In genomic region chr4:122616910-122617596, GRCh38 we compare ENCODE assay signal across 35 cellular contexts. TPM values are rescaled to one million over a fixed set of nuclear protein-coding genes. Genes with fewer than 3 reads are reported as not detected.
DNase-seq lines count a peak whose midpoint lies in the region; ATAC-seq and TF ChIP-seq lines count a peak whose summit lies in the region.
"Had no signal": no experiment of that assay in that cellular context is flagged by ENCODE, and none has a peak within 500 bp of the region (broad histone marks: within the 10 kb centered on the region; RNA-seq: fewer than 3 reads in every experiment).

No MANE protein-coding gene starts in this region.

- H3K4me3 Mint-ChIP-seq in activated T-cell treated with anti-CD3 and anti-CD28 coated beads, Interleukin-2, amount 50 U/mL, for 72 hours: peak overlapping the region; percentile 81 to 84
- H3K4me3 Mint-ChIP-seq in GM23338: no peak overlapping the region
- H3K4me3 Mint-ChIP-seq in activated CD4-positive, alpha-beta memory T cell treated with anti-CD3 and anti-CD28 coated beads for 36 hours: peak overlapping the region; percentile 76

- CTCF ChIA-PET in activated CD4-positive, alpha-beta memory T cell treated with anti-CD3 and anti-CD28 coated beads for 36 hours (lab: Charles Lee): interaction anchor here (1.0 to 2.2 kb wide), 8 partner anchors 13 to 96 kb away, joined by 3 to 9 read pairs (median 6); no protein-coding TSS in a partner anchor

- no peaks in the 10 kb centered on the region for H3F3A ChIP-seq in GM23338 (replicated peaks; ENCODE audit: low read depth)

- H3K79me2 ChIP-seq in GM23338 (replicated peaks; ENCODE audit: insufficient read depth) (no peaks in the 10 kb centered on the region), osteoblast (ENCODE audit: insufficient read depth, low read length) (no peaks in the 10 kb centered on the region)

- H2AFZ ChIP-seq in GM23338 (no peak overlapping the region), osteoblast (ENCODE audit: low read length) (peak overlapping the region; percentile 8)

- H3K4me2 ChIP-seq in GM23338 (peak overlapping the region; percentile 37; the same call in 1 of the 2 replicates), osteoblast (ENCODE audit: insufficient read depth, low read length) (no peak overlapping the region)
- H3K4me2 ChIP-seq: BLaER1 had no signal

- H3K27ac ChIP-seq in GM23338 (ENCODE audit: low read depth): no peak overlapping the region
- no peak overlapping the region for H3K27ac ChIP-seq in osteoblast (ENCODE audit: low read depth, low read length)
- H3K27ac ChIP-seq: BLaER1, colonic mucosa, epithelial cell of prostate, SJSA1, upper lobe of right lung had no signal

- peaks cover 61% of the 10 kb centered on the region for H3K4me1 Mint-ChIP-seq in activated T-cell treated with anti-CD3 and anti-CD28 coated beads, Interleukin-2, amount 50 U/mL, for 72 hours (ENCODE audit: low read depth)
- H3K4me1 Mint-ChIP-seq in GM23338: peaks cover 12% of the 10 kb centered on the region
- peaks cover 63% of the 10 kb centered on the region for H3K4me1 Mint-ChIP-seq in activated CD4-positive, alpha-beta memory T cell treated with anti-CD3 and anti-CD28 coated beads for 36 hours (ENCODE audit: low read depth)

- peak overlapping the region; percentile 61 for H3K27ac Mint-ChIP-seq in activated T-cell treated with anti-CD3 and anti-CD28 coated beads, Interleukin-2, amount 50 U/mL, for 72 hours
- H3K27ac Mint-ChIP-seq in GM23338: no peak overlapping the region
- H3K27ac Mint-ChIP-seq in activated CD4-positive, alpha-beta memory T cell treated with anti-CD3 and anti-CD28 coated beads for 36 hours: peak overlapping the region; percentile 87

- no peaks in the 10 kb centered on the region for H3K9me3 ChIP-seq in osteoblast (ENCODE audit: low read depth, low read length)
- H3K9me3 ChIP-seq: BLaER1, colonic mucosa, SJSA1, upper lobe of right lung had no signal

- peaks cover 27% of the 10 kb centered on the region for H3K4me1 ChIP-seq in GM23338 (ENCODE audit: insufficient read depth)
- no peaks in the 10 kb centered on the region for H3K4me1 ChIP-seq in osteoblast (ENCODE audit: insufficient read depth, low read length)
- H3K4me1 ChIP-seq: BLaER1, colonic mucosa, SJSA1 had no signal

- POLR2A ChIA-PET in activated CD4-positive, alpha-beta memory T cell treated with anti-CD3 and anti-CD28 coated beads for 36 hours (lab: Charles Lee): interaction anchor here (0.8 to 2.0 kb wide), 6 partner anchors 14 to 100 kb away, joined by 3 to 4 read pairs (median 4); no protein-coding TSS in a partner anchor

- ATAC-seq in activated T-cell treated with anti-CD3 and anti-CD28 coated beads, Interleukin-2, amount 50 U/mL, for 72 hours (replicated peaks in 1 of 2): no peak
- no peak for ATAC-seq in GM23338
- ATAC-seq: activated CD8-positive, alpha-beta memory T cell treated with anti-CD3 and anti-CD28 coated beads, Interleukin-2, amount 10 ng/mL, durations not matched to agents 7 days and 5 days; naive thymus-derived CD4-positive, alpha-beta T cell had no signal

- no peak overlapping the region for H3K4me3 ChIP-seq in GM23338
- no peak overlapping the region for H3K4me3 ChIP-seq in osteoblast (ENCODE audit: insufficient read depth, low read length)
- H3K4me3 ChIP-seq: BLaER1, colonic mucosa, SJSA1, upper lobe of right lung had no signal

- intact Hi-C loops in activated CD4-positive, alpha-beta memory T cell treated with anti-CD3 and anti-CD28 coated beads for 36 hours (cut with micrococcal nuclease): loop anchor here (1.0 to 2.0 kb wide), 3 partner anchors 11 to 94 kb away; no protein-coding TSS in a partner anchor

- H4K20me1 ChIP-seq in GM23338 (replicated peaks; ENCODE audit: insufficient read depth) (no peaks in the 10 kb centered on the region), osteoblast (ENCODE audit: insufficient read depth, low read length) (no peaks in the 10 kb centered on the region)
- H4K20me1 ChIP-seq: BLaER1 had no signal

- no peaks in the 10 kb centered on the region for H3K9me2 ChIP-seq in GM23338 (ENCODE audit: insufficient read depth)

- no peak for DNase-seq in activated T-cell treated with anti-CD3 and anti-CD28 coated beads, Interleukin-2, amount 50 U/mL, for 72 hours
- DNase-seq in activated T-cell treated with anti-CD3 and anti-CD28 coated beads, Interleukin-2, amount 50 U/mL, for 48 hours: no peak
- DNase-seq in GM23338 (ENCODE audit: low spot score) (no peak), osteoblast (ENCODE audit: insufficient read length, low spot score, missing footprints) (no peak), GM19240 (ENCODE audit: insufficient read length, low spot score) (no peak), inferior parietal cortex (ENCODE audit: extremely low spot score) (no peak)
- no peak for DNase-seq in activated CD4-positive, alpha-beta memory T cell treated with anti-CD3 and anti-CD28 coated beads for 36 hours
- no peak for DNase-seq in activated effector memory CD4-positive, alpha-beta T cell treated with anti-CD3 and anti-CD28 coated beads, Interleukin-2, amount 50 U/mL, for 16 hours
- DNase-seq: activated CD4-positive, alpha-beta T cell treated with anti-CD3 and anti-CD28 coated beads, Interleukin-2, amount 10 ng/mL, durations not matched to agents 7 days and 5 days; activated CD8-positive, alpha-beta memory T cell treated with anti-CD3 and anti-CD28 coated beads, Interleukin-2, amount 10 ng/mL, durations not matched to agents 7 days and 5 days; activated gamma-delta T cell; colonic mucosa; DMS79; effector CD8-positive, alpha-beta T cell; GDM1; glutamatergic neuron; HCEC 1CT; Karpas-422; kidney; midbrain; naive thymus-derived CD4-positive, alpha-beta T cell; NCI-H146; NCI-H2107; NCI-H82; retina; RPMI8226; small intestine; stimulated activated CD4-positive, alpha-beta T cell treated with anti-CD3 and anti-CD28 coated beads, Interleukin-1b, Interleukin-23, amount 100 ng/mL, for 48 hours; upper lobe of right lung had no signal

- peaks cover 4 to 7% of the 10 kb centered on the region in 2 donors for H3K36me3 Mint-ChIP-seq in activated T-cell treated with anti-CD3 and anti-CD28 coated beads, Interleukin-2, amount 50 U/mL, for 72 hours (ENCODE audit: insufficient read depth in 2 of 2)
- H3K36me3 Mint-ChIP-seq in GM23338 (ENCODE audit: low read depth): no peaks in the 10 kb centered on the region
- peaks cover 54% of the 10 kb centered on the region for H3K36me3 Mint-ChIP-seq in activated CD4-positive, alpha-beta memory T cell treated with anti-CD3 and anti-CD28 coated beads for 36 hours

- no peaks in the 10 kb centered on the region for H3K27me3 ChIP-seq in GM23338 (ENCODE audit: insufficient read depth)
- H3K27me3 ChIP-seq in osteoblast (ENCODE audit: insufficient read depth, low read length): no peaks in the 10 kb centered on the region
- H3K27me3 ChIP-seq: BLaER1, colonic mucosa, SJSA1, upper lobe of right lung had no signal

- TF ChIP-seq CTCF in GM23338 (conservative IDR thresholded peaks at IDR 0.05; ENCODE audit: low read depth in 2 of 2): no peak
- TF ChIP-seq CTCF in osteoblast (IDR thresholded peaks at IDR 0.05; ENCODE audit: extremely low read depth, low read depth, low read length): no peak

- no peaks in the 10 kb centered on the region for H3K9me3 Mint-ChIP-seq in activated T-cell treated with anti-CD3 and anti-CD28 coated beads, Interleukin-2, amount 50 U/mL, for 72 hours
- H3K9me3 Mint-ChIP-seq in GM23338: no peaks in the 10 kb centered on the region
- no peaks in the 10 kb centered on the region for H3K9me3 Mint-ChIP-seq in activated CD4-positive, alpha-beta memory T cell treated with anti-CD3 and anti-CD28 coated beads for 36 hours
- H3K9me3 Mint-ChIP-seq: activated CD4-positive, alpha-beta T cell treated with anti-CD3 and anti-CD28 coated beads, Interleukin-2, amount 10 ng/mL, durations not matched to agents 7 days and 5 days; naive thymus-derived CD4-positive, alpha-beta T cell had no signal

- H3K36me3 ChIP-seq in GM23338 (ENCODE audit: insufficient read depth) (no peaks in the 10 kb centered on the region), osteoblast (ENCODE audit: insufficient read depth, low read length) (no peaks in the 10 kb centered on the region)
- H3K36me3 ChIP-seq: BLaER1, colonic mucosa, SJSA1, upper lobe of right lung had no signal

- no peaks in the 10 kb centered on the region for H3K27me3 Mint-ChIP-seq in activated T-cell treated with anti-CD3 and anti-CD28 coated beads, Interleukin-2, amount 50 U/mL, for 72 hours (ENCODE audit: low read depth)
- no peaks in the 10 kb centered on the region for H3K27me3 Mint-ChIP-seq in GM23338 (ENCODE audit: insufficient read depth, low read depth, poor library complexity)
- H3K27me3 Mint-ChIP-seq in activated CD4-positive, alpha-beta memory T cell treated with anti-CD3 and anti-CD28 coated beads for 36 hours: no peaks in the 10 kb centered on the region
- H3K27me3 Mint-ChIP-seq: activated CD4-positive, alpha-beta T cell treated with anti-CD3 and anti-CD28 coated beads, Interleukin-2, amount 10 ng/mL, durations not matched to agents 7 days and 5 days; activated CD8-positive, alpha-beta memory T cell treated with anti-CD3 and anti-CD28 coated beads, Interleukin-2, amount 10 ng/mL, durations not matched to agents 7 days and 5 days; naive thymus-derived CD4-positive, alpha-beta T cell had no signal

TF ChIP-seq in GM23338, 12 proteins besides CTCF, POLR2A, EP300 and RAD21 (continues in another document):
- TF ChIP-seq ZNF331 (CRISPR knock-in tag; IDR thresholded peaks at IDR 0.05; ENCODE audit: low read depth) (no peak), POLR2AphosphoS5 (IDR thresholded peaks at IDR 0.05; ENCODE audit: low read depth) (no peak), EZH2phosphoT487 (IDR thresholded peaks at IDR 0.05; ENCODE audit: unreplicated experiment) (no peak), STAT1 (IDR thresholded peaks at IDR 0.05; ENCODE audit: unreplicated experiment) (no peak)

RNA-seq across cellular contexts. Expression of gene IL21, which starts 3.8 kb away (rescaled TPM):
- total RNA-seq in activated T-cell treated with anti-CD3 and anti-CD28 coated beads, Interleukin-2, amount 50 U/mL, for 72 hours: 10 to 100 TPM; 14.2 to 26.0 TPM
- not detected in 2 replicates for total RNA-seq in GM23338 (2014; rRNA removed; shearing (Covaris generic))
- polyA plus RNA-seq in GM23338 (2016; fragmentation: Nextera tagmentation; extraction: Ambion mirVana): not detected in 2 replicates
- 10 to 100 TPM; 65.1 to 67.0 TPM for total RNA-seq in activated CD4-positive, alpha-beta memory T cell treated with anti-CD3 and anti-CD28 coated beads for 36 hours
- total RNA-seq in osteoblast: not detected in 2 replicates
- total RNA-seq: colonic mucosa, kidney, liver, osteocyte, SJSA1, subcutaneous adipose tissue, upper lobe of right lung had no signal
- polyA plus RNA-seq: liver; naive thymus-derived CD4-positive, alpha-beta T cell; small intestine had no signal

Comparison
In these comparisons a context has a peak if more than half of its experiments do, and no peak if none do; other contexts are left out.
1. RNA of gene IL21, which starts 3.8 kb away (total RNA-seq): 65.1 to 67.0 TPM in activated CD4-positive, alpha-beta memory T cell treated with anti-CD3 and anti-CD28 coated beads for 36 hours and 14.2 to 26.0 TPM in activated T-cell treated with anti-CD3 and anti-CD28 coated beads, Interleukin-2, amount 50 U/mL, for 72 hours; not detected in GM23338 and not detected in osteoblast; every median in the first group is over 10 times any median in the second.